4 cellular contexts compared by ENCODE assay signal in the genomic region with DNA sequence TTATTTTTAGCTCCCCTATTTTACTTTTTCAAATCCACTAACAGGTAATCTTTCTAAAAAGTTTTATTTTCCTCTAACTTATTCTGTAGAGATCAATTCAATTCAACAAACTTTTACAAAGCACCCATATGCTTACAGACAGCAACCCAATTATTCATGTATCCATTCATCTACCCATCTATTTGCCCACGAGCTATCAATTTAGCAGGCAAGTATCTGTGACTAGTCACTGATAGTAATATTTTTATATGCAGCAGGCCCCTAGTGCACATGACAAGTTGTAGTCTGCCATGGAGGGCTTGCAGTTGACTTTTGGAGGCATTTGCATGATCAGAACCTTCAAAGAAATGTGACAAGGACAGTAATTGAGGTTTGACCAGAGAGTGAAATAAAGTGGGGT.
"Had no signal": no experiment of that assay in that cellular context is flagged by ENCODE, and none has a peak within 500 bp of the region (broad histone marks: within the 10 kb centered on the region; RNA-seq: fewer than 3 reads in every experiment).

No MANE protein-coding gene starts in this region.

- ATAC-seq: HepG2, K562 had no signal

- DNase-seq: IMR-90 had no signal

- H3K4me3 ChIP-seq: K562 had no signal

- H3K27ac ChIP-seq: HL-60 had no signal
